2 cellular contexts compared by ENCODE assay signal in genomic region chr1:180906511-180906910, GRCh38.
TF ChIP-seq lines count a peak whose summit lies in the region.

No MANE protein-coding gene starts in this region.

TF ChIP-seq in SK-N-SH, 30 proteins besides CTCF, POLR2A, EP300 and RAD21 (continued from another document):
- TF ChIP-seq ZBTB33 (IDR thresholded peaks at IDR 0.05; ENCODE audit: borderline replicate concordance, low read depth) (no peak), USF2 (IDR thresholded peaks at IDR 0.05; ENCODE audit: borderline replicate concordance, low read depth, low read length) (no peak), MXI1 (IDR thresholded peaks at IDR 0.05; ENCODE audit: low read depth, low read length) (no peak), YY1 (IDR thresholded peaks at IDR 0.05; ENCODE audit: low read depth) (no peak), NRF1 (IDR thresholded peaks at IDR 0.05; ENCODE audit: low read depth, low read length) (no peak), TAF1 (IDR thresholded peaks at IDR 0.05; ENCODE audit: borderline replicate concordance, low read depth, low read length) (no peak), RFX5 (IDR thresholded peaks at IDR 0.05; ENCODE audit: low read length) (no peak), PBX3 (IDR thresholded peaks at IDR 0.05) (no peak), POLR2AphosphoS5 (IDR thresholded peaks at IDR 0.05; ENCODE audit: low read depth, low read length) (no peak), MEF2A (IDR thresholded peaks at IDR 0.05; ENCODE audit: borderline replicate concordance, low read depth) (no peak), SIN3A (IDR thresholded peaks at IDR 0.05; ENCODE audit: borderline replicate concordance, low read depth, low read length) (no peak), JUND (IDR thresholded peaks at IDR 0.05) (no peak), NFIC (IDR thresholded peaks at IDR 0.05; ENCODE audit: borderline replicate concordance) (no peak), RCOR1 (IDR thresholded peaks at IDR 0.05; ENCODE audit: low read length) (no peak), FOXM1 (IDR thresholded peaks at IDR 0.05; ENCODE audit: low read depth) (no peak), FOXJ3 (CRISPR knock-in tag; IDR thresholded peaks at IDR 0.05) (no peak), RXRA (IDR thresholded peaks at IDR 0.05; ENCODE audit: borderline replicate concordance, low read depth) (no peak)

TF ChIP-seq in SK-N-SH treated with all-trans-retinoic acid at 6 μM for 48 hours, 23 proteins besides CTCF, POLR2A, EP300 and RAD21 (continued from another document):
- no peak for TF ChIP-seq SNAI2 (CRISPR knock-in tag; IDR thresholded peaks at IDR 0.05)
- no peak for TF ChIP-seq ZFP30 (CRISPR knock-in tag; IDR thresholded peaks at IDR 0.05)
- TF ChIP-seq ZFP3 (CRISPR knock-in tag; IDR thresholded peaks at IDR 0.05), result no peak
- TF ChIP-seq ESRRG (CRISPR knock-in tag; IDR thresholded peaks at IDR 0.05), result no peak
- no peak for TF ChIP-seq GLIS3 (CRISPR knock-in tag; IDR thresholded peaks at IDR 0.05)
- no peak for TF ChIP-seq CSDC2 (CRISPR knock-in tag; IDR thresholded peaks at IDR 0.05)
- TF ChIP-seq ZNF70 (CRISPR knock-in tag; IDR thresholded peaks at IDR 0.05), result no peak
- TF ChIP-seq CSRNP3 (CRISPR knock-in tag; IDR thresholded peaks at IDR 0.05), result no peak
- no peak for TF ChIP-seq CREB5 (CRISPR knock-in tag; IDR thresholded peaks at IDR 0.05; ENCODE audit: low read depth)
- TF ChIP-seq OSR1 (CRISPR knock-in tag; IDR thresholded peaks at IDR 0.05), result no peak
- TF ChIP-seq RARB (CRISPR knock-in tag; IDR thresholded peaks at IDR 0.05), result no peak
